8 cellular contexts compared by ENCODE assay signal in the genomic region with DNA sequence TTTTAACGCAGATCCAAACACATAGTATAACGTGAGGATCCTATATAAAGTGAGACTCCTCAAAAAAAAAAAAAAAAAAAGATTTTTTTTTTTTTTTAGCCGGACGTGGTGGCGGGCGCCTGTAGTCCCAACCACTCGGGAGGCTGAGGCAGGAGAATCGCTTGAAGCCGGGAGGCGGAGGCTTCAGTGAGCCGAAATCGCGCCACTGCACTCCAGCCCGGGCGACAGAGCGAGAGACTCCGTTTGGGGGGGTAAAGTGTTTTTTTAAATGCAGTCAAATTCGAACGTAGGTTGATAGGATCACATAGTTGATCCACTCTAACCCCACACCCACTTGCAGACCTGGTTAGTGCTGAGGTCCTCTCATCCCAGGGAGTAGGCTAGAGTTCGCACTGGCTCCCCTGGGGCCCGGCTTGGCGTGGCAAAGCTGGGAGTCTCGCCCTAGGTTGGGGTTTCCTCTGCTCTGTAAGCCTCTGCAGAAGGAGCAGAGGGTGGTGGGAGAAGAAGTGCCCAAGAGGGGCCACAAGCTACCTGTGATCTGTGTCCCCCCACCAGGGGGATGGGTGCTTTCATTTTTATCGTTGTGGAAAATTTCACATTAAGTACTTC. TPM values are rescaled to one million over a fixed set of nuclear protein-coding genes. Genes with fewer than 3 reads are reported as not detected.
A peak's percentile ranks its signal among the peaks of the same experiment; 100 is the strongest.
DNase-seq lines count a peak whose midpoint lies in the region; ATAC-seq and TF ChIP-seq lines count a peak whose summit lies in the region.

No MANE protein-coding gene starts in this region.

- H3K4me1 ChIP-seq in Panc1 (ENCODE audit: control insufficient read depth, insufficient read depth, low read length) (peaks cover 26% of the 10 kb centered on the region), esophagus muscularis mucosa (peaks cover 14 to 27% (median 23%) of the 10 kb centered on the region in 4 donors), parathyroid adenoma (peaks cover 3% of the 10 kb centered on the region)

- H3K9me3 ChIP-seq in Panc1 (ENCODE audit: control insufficient read depth, insufficient read depth, low read depth, low read length) (no peaks in the 10 kb centered on the region), esophagus muscularis mucosa (no peaks in the 10 kb centered on the region), parathyroid adenoma (ENCODE audit: control insufficient read depth, low read length) (no peaks in the 10 kb centered on the region)

- H3K4me3 ChIP-seq in GM12864 (ENCODE audit: low read depth, low read length) = peak overlapping the region; percentile 82
- H3K4me3 ChIP-seq in Panc1 (ENCODE audit: low read depth in 2 of 2, low read length in 2 of 2) = peak overlapping the region; percentile 66 to 93
- H3K4me3 ChIP-seq in esophagus muscularis mucosa = peak overlapping the region; percentile 60 to 67 (median 65)
- peak overlapping the region; percentile 83 for H3K4me3 ChIP-seq in parathyroid adenoma (ENCODE audit: low read depth, low read length)

- peak overlapping the region; percentile 99 for H3K4me2 ChIP-seq in parathyroid adenoma (ENCODE audit: low read length)

- TF ChIP-seq CTCF in GM12864 (IDR thresholded peaks at IDR 0.05; ENCODE audit: low read depth, low read length, missing control alignments) = no peak
- no peak for TF ChIP-seq CTCF in Panc1 (IDR thresholded peaks at IDR 0.05)
- TF ChIP-seq CTCF in esophagus muscularis mucosa (IDR thresholded peaks at IDR 0.05) = no peak
- TF ChIP-seq CTCF in parathyroid adenoma (IDR thresholded peaks at IDR 0.05) = no peak
- no peak for TF ChIP-seq CTCF in omental fat pad (IDR thresholded peaks at IDR 0.05)

- TF ChIP-seq EP300 in esophagus muscularis mucosa (IDR thresholded peaks at IDR 0.05) = no peak

- CTCF ChIA-PET in Panc1 (lab: Charles Lee) = no interaction called here

- no peak overlapping the region for H3K9ac ChIP-seq in parathyroid adenoma

- no peaks in the 10 kb centered on the region for H3K79me2 ChIP-seq in parathyroid adenoma

- in situ Hi-C loops in Panc1 (cut with HindIII; ENCODE audit: low pct_unique_long_range_greater_than_20kb, low sequenced_read_pairs) = no loop called here

- ATAC-seq in Panc1 (no peak), HG02763 (IDR thresholded peaks at IDR 0.05; ENCODE audit: unreplicated experiment) (no peak), omental fat pad (ENCODE audit: low FRiP score) (no peak)

- H3K27ac ChIP-seq in Panc1 (ENCODE audit: low read length) = peak overlapping the region; percentile 90
- peak overlapping the region; percentile 70 to 81 (median 70) for H3K27ac ChIP-seq in esophagus muscularis mucosa (replicated peaks in 1 of 4)
- no peak overlapping the region for H3K27ac ChIP-seq in parathyroid adenoma

- POLR2A ChIA-PET in Panc1 (lab: Charles Lee) = interaction anchor here (0.6 kb wide), 1 partner anchor 28 kb away, joined by 6 read pairs; no protein-coding TSS in a partner anchor

- BruUV-seq in Panc1 (replicated peaks; lab: Mats Ljungman, UMichigan) = no TSS peak

- WGBS in esophagus muscularis mucosa = 27% methylated on average over 24 of the region's 24 CpGs

- TF ChIP-seq POLR2A in esophagus muscularis mucosa (IDR thresholded peaks at IDR 0.05; ENCODE audit: low read depth) = no peak

- H2AFZ ChIP-seq in parathyroid adenoma = peak overlapping the region; percentile 77

- H3K36me3 ChIP-seq in Panc1 (ENCODE audit: control insufficient read depth, insufficient read depth, low read length) (no peaks in the 10 kb centered on the region), esophagus muscularis mucosa (no peaks in the 10 kb centered on the region), parathyroid adenoma (ENCODE audit: control insufficient read depth, insufficient read depth, low read length) (no peaks in the 10 kb centered on the region)

- intact Hi-C loops in Panc1 (cut with micrococcal nuclease; ENCODE audit: unreplicated experiment) = no loop called here
- intact Hi-C loops in esophagus muscularis mucosa (cut with DNase I) = loop anchor here (5.0 kb wide), 1 partner anchor 35 kb away; no protein-coding TSS in a partner anchor

- DNase-seq in GM12864 (ENCODE audit: low read depth) (no peak), Panc1 (ENCODE audit: low read depth, low spot score) (no peak), esophagus muscularis mucosa (ENCODE audit: extremely low spot score) (no peak), COLO829 (ENCODE audit: low spot score) (no peak), omental fat pad (ENCODE audit: low spot score) (no peak), T1000 (lab: John Stamatoyannopoulos, UW) (no peak)

- H3K27me3 ChIP-seq in Panc1 (ENCODE audit: control insufficient read depth, insufficient read depth, low read length) (no peaks in the 10 kb centered on the region), esophagus muscularis mucosa (peaks cover 0 to 12% (median 4%) of the 10 kb centered on the region in 4 donors), parathyroid adenoma (ENCODE audit: control insufficient read depth, insufficient read depth, low read length) (no peaks in the 10 kb centered on the region)

RNA-seq across cellular contexts. Expression of a gene that starts 6.5 kb away (rescaled TPM):
- total RNA-seq in Panc1 (2021; ENCODE audit: unreplicated experiment) (1.6 TPM), esophagus muscularis mucosa (not detected), omental fat pad (not detected)
- 0.23 TPM for polyA plus RNA-seq in Panc1 (2012; ENCODE audit: insufficient read length)

RNA-seq across cellular contexts. Expression of a gene that starts 6.5 kb away (rescaled TPM):
- total RNA-seq in Panc1 (2021; ENCODE audit: unreplicated experiment) (29.0 TPM), esophagus muscularis mucosa (10 to 100 TPM; 11.6 to 24.2 (median 18.9) TPM), omental fat pad (10 to 100 TPM in 2 of 4 donors, 1 to 10 TPM in 2; 7.9 to 34.1 (median 9.2) TPM)
- polyA plus RNA-seq in Panc1 (2012; ENCODE audit: insufficient read length) = 16.4 TPM

RNA-seq across cellular contexts. Expression of a gene that starts 14.9 kb away (rescaled TPM):
- 1,487 TPM for total RNA-seq in Panc1 (2021; ENCODE audit: unreplicated experiment)
- 2,835 TPM for polyA plus RNA-seq in Panc1 (2012; ENCODE audit: insufficient read length)
- total RNA-seq in esophagus muscularis mucosa = 1,000 to 10,000 TPM; 1,137 to 2,200 (median 1,582) TPM
- total RNA-seq in omental fat pad = 1,000 to 10,000 TPM; 1,379 to 1,993 (median 1,504) TPM

RNA-seq across cellular contexts. Expression of a gene that starts 21.1 kb away (rescaled TPM):
- total RNA-seq in Panc1 (2021; ENCODE audit: unreplicated experiment) (1.6 TPM), esophagus muscularis mucosa (1 to 10 TPM; 1.5 to 3.7 (median 2.1) TPM), omental fat pad (1 to 10 TPM in 3 of 4 donors, under 1 TPM in 1; 0.48 to 4.4 (median 2.1) TPM)
- polyA plus RNA-seq in Panc1 (2012; ENCODE audit: insufficient read length) = 3.7 TPM

RNA-seq across cellular contexts. Expression of a gene that starts 38.0 kb away (rescaled TPM):
- total RNA-seq in Panc1 (2021; ENCODE audit: unreplicated experiment) = not detected
- 0.35 TPM for polyA plus RNA-seq in Panc1 (2012; ENCODE audit: insufficient read length)
- 1 to 10 TPM; 3.7 to 6.7 (median 4.5) TPM for total RNA-seq in esophagus muscularis mucosa
- total RNA-seq in omental fat pad = 1 to 10 TPM; 4.0 to 8.2 (median 4.6) TPM
